12 cellular contexts compared by ENCODE assay signal in genomic region chr1:151455966-151456365, GRCh38. TPM values are rescaled to one million over a fixed set of nuclear protein-coding genes. Genes with fewer than 3 reads are reported as not detected.
DNase-seq lines count a peak whose midpoint lies in the region; ATAC-seq and TF ChIP-seq lines count a peak whose summit lies in the region.
"Had no signal": no experiment of that assay in that cellular context is flagged by ENCODE, and none has a peak within 500 bp of the region (broad histone marks: within the 10 kb centered on the region; RNA-seq: fewer than 3 reads in every experiment).

No MANE protein-coding gene starts in this region.

- no peak for ATAC-seq in CD4-positive, alpha-beta T cell (ENCODE audit: poor library complexity)
- ATAC-seq in activated B cell treated with CpG ODN at 0.5 μM for 24 hours (ENCODE audit: low read depth) (no peak), GM21367 (IDR thresholded peaks at IDR 0.05; ENCODE audit: unreplicated experiment) (no peak)

- H3K27me3 Mint-ChIP-seq in CD4-positive, alpha-beta T cell, result peaks cover 6% of the 10 kb centered on the region
- no peaks in the 10 kb centered on the region for H3K27me3 Mint-ChIP-seq in activated B cell treated with CpG ODN at 0.5 μM for 24 hours
- H3K27me3 Mint-ChIP-seq in neural crest cell (ENCODE audit: low read depth), result peaks cover 2% of the 10 kb centered on the region
- H3K27me3 Mint-ChIP-seq: activated CD4-positive, alpha-beta T cell treated with anti-CD3 and anti-CD28 coated beads, Interleukin-2, amount 10 ng/mL, durations not matched to agents 24 days and 14 days had no signal

- H3K27ac ChIP-seq in CD4-positive, alpha-beta T cell (ENCODE audit: low read depth, low read length), result no peak overlapping the region

- H3K36me3 Mint-ChIP-seq in CD4-positive, alpha-beta T cell (ENCODE audit: low read depth), result peaks cover 23% of the 10 kb centered on the region
- H3K36me3 Mint-ChIP-seq in activated B cell treated with CpG ODN at 0.5 μM for 24 hours (ENCODE audit: low read depth), result peaks cover 12% of the 10 kb centered on the region
- H3K36me3 Mint-ChIP-seq in neural crest cell (ENCODE audit: low read depth), result peaks cover 3% of the 10 kb centered on the region

- POLR2A ChIA-PET in CD4-positive, alpha-beta T cell (lab: Charles Lee), result no interaction called here
- POLR2A ChIA-PET in activated B cell treated with CpG ODN at 0.5 μM for 24 hours (lab: Charles Lee), result interaction anchor here (0.7 kb wide), 4 partner anchors 16 to 1174 kb away, joined by 3 to 8 read pairs (median 4); partner anchors contain the start of gene C1orf56

- TF ChIP-seq CTCF in CD4-positive, alpha-beta T cell (IDR thresholded peaks at IDR 0.05), result no peak
- no peak for TF ChIP-seq CTCF in activated B cell treated with CpG ODN at 0.5 μM for 24 hours (IDR thresholded peaks at IDR 0.05)
- TF ChIP-seq CTCF in neural crest cell (conservative IDR thresholded peaks at IDR 0.05), result no peak

- intact Hi-C loops in CD4-positive, alpha-beta T cell (cut with DNase I, micrococcal nuclease), result loop anchor here (1.0 to 5.0 kb wide), 6 partner anchors 10 to 384 kb away; partner anchors contain the start of genes C2CD4D (in 1 of the 2), CGN (in 1 of the 2) and GABPB2 (in 1 of the 2)
- intact Hi-C loops in activated B cell treated with CpG ODN at 0.5 μM for 24 hours (cut with micrococcal nuclease), result loop anchor here (5.0 kb wide), 6 partner anchors 86 to 381 kb away; partner anchors contain the start of genes C2CD4D, MRPL9, RFX5 and SNX27

- no peaks in the 10 kb centered on the region for H3K9me3 Mint-ChIP-seq in CD4-positive, alpha-beta T cell
- no peaks in the 10 kb centered on the region for H3K9me3 Mint-ChIP-seq in activated B cell treated with CpG ODN at 0.5 μM for 24 hours
- no peaks in the 10 kb centered on the region for H3K9me3 Mint-ChIP-seq in neural crest cell
- H3K9me3 Mint-ChIP-seq: activated T-helper 1 cell treated with anti-CD3 and anti-CD28 coated beads, Interleukin-12 subunit alpha, Interleukin-12 subunit beta, Interleukin-2, Interleukin-4 antibody, amounts not matched to agents 30 ng/mL and 10 ng/mL and 1 ng/mL, durations not matched to agents 14 hours and 24 hours and 36 hours had no signal

- no peaks in the 10 kb centered on the region for H3K27me3 ChIP-seq in CD4-positive, alpha-beta T cell (ENCODE audit: control insufficient read depth, insufficient read depth, low read length)

- peak overlapping the region; percentile 96 for H3K27ac Mint-ChIP-seq in CD4-positive, alpha-beta T cell
- H3K27ac Mint-ChIP-seq in activated B cell treated with CpG ODN at 0.5 μM for 24 hours (peak overlapping the region; percentile 65), neural crest cell (ENCODE audit: unreplicated experiment) (no peak overlapping the region)
- H3K27ac Mint-ChIP-seq: activated CD4-positive, alpha-beta T cell treated with anti-CD3 and anti-CD28 coated beads, Interleukin-2, amount 10 ng/mL, durations not matched to agents 24 days and 14 days; activated T-helper 1 cell treated with anti-CD3 and anti-CD28 coated beads, Interleukin-12 subunit alpha, Interleukin-12 subunit beta, Interleukin-2, Interleukin-4 antibody, amounts not matched to agents 30 ng/mL and 10 ng/mL and 1 ng/mL, durations not matched to agents 14 hours and 24 hours and 36 hours had no signal

- CTCF ChIA-PET in CD4-positive, alpha-beta T cell (lab: Charles Lee), result interaction anchor here (2.1 kb wide), 1 partner anchor 12 kb away, joined by 10 read pairs; no protein-coding TSS in a partner anchor
- CTCF ChIA-PET in activated B cell treated with CpG ODN at 0.5 μM for 24 hours (lab: Charles Lee), result no interaction called here

- peaks cover 55% of the 10 kb centered on the region for H3K4me1 Mint-ChIP-seq in CD4-positive, alpha-beta T cell (ENCODE audit: low read depth)
- H3K4me1 Mint-ChIP-seq in activated B cell treated with CpG ODN at 0.5 μM for 24 hours (peaks cover 45% of the 10 kb centered on the region), neural crest cell (peaks cover 15% of the 10 kb centered on the region)

- no peak for DNase-seq in CD4-positive, alpha-beta T cell
- DNase-seq in activated B cell treated with CpG ODN at 0.5 μM for 24 hours (no peak), neural crest cell (ENCODE audit: low read depth, low spot score) (no peak), NCI-H2196 treated with DMSO at 0.1 percent for 48 hours (lab: John Stamatoyannopoulos, UW; ENCODE audit: unreplicated experiment) (no peak), putamen (ENCODE audit: low spot score) (no peak)
- DNase-seq: activated CD4-positive, alpha-beta T cell treated with anti-CD3 and anti-CD28 coated beads, Interleukin-2, amount 10 ng/mL, durations not matched to agents 24 days and 14 days; KG1; NCI-H1417 treated with DMSO at 0.1 percent for 48 hours; NCI-H524 treated with DMSO at 0.1 percent for 48 hours; T-helper 2 cell had no signal

- peak overlapping the region; percentile 62 for H3K4me3 Mint-ChIP-seq in CD4-positive, alpha-beta T cell
- H3K4me3 Mint-ChIP-seq in activated B cell treated with CpG ODN at 0.5 μM for 24 hours (no peak overlapping the region), neural crest cell (peak overlapping the region; percentile 76)
- H3K4me3 Mint-ChIP-seq: activated CD4-positive, alpha-beta T cell treated with anti-CD3 and anti-CD28 coated beads, Interleukin-2, amount 10 ng/mL, durations not matched to agents 24 days and 14 days; activated T-helper 1 cell treated with anti-CD3 and anti-CD28 coated beads, Interleukin-12 subunit alpha, Interleukin-12 subunit beta, Interleukin-2, Interleukin-4 antibody, amounts not matched to agents 30 ng/mL and 10 ng/mL and 1 ng/mL, durations not matched to agents 14 hours and 24 hours and 36 hours had no signal

- no peaks in the 10 kb centered on the region for H3K9me3 ChIP-seq in CD4-positive, alpha-beta T cell (ENCODE audit: control insufficient read depth, low read length)

RNA-seq across cellular contexts. Expression of gene POGZ, which starts 3.3 kb away (rescaled TPM):
- total RNA-seq in CD4-positive, alpha-beta T cell, result 10 to 100 TPM; 97.8 to 99.4 TPM
- total RNA-seq in activated B cell treated with CpG ODN at 0.5 μM for 24 hours, result 121 and 135 TPM in 2 replicates
- 145 and 158 TPM in 2 replicates for total RNA-seq in neural crest cell

RNA-seq across cellular contexts. Expression of gene CGN, which starts 55.2 kb away (rescaled TPM):
- total RNA-seq in CD4-positive, alpha-beta T cell, result under 1 TPM; 0.08 to 0.28 TPM
- total RNA-seq in activated B cell treated with CpG ODN at 0.5 μM for 24 hours, result 0.22 and 0.37 TPM in 2 replicates
- 6.7 and 7.2 TPM in 2 replicates for total RNA-seq in neural crest cell

RNA-seq across cellular contexts. Expression of gene PSMB4, which starts 56.6 kb away (rescaled TPM):
- total RNA-seq in CD4-positive, alpha-beta T cell, result 100 to 1,000 TPM; 316 to 324 TPM
- 310 and 330 TPM in 2 replicates for total RNA-seq in activated B cell treated with CpG ODN at 0.5 μM for 24 hours
- 278 and 279 TPM in 2 replicates for total RNA-seq in neural crest cell
